ENCODE assay signal across 4 cellular contexts in the genomic region with DNA sequence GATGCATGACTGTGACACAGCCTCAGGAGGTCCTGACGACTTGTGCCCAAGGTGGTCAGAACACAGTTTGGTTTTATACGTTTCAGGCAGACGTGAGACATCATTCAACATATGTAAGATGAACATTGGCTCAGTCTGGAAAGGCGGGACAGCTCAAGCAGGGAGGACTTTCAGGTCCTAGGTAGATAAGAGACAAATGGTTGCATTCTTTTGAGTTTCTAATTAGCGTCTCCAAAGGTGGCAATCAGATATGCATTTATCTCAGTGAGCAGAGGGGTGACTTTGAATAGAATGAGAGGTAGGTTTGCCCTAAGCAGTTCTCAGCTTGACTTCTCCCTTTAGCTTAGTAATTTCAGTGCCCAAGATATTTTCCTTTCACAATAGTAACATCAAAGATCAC. TPM values are rescaled to one million over a fixed set of nuclear protein-coding genes. Genes with fewer than 3 reads are reported as not detected.
"Had no signal": no experiment of that assay in that cellular context is flagged by ENCODE, and none has a peak within 500 bp of the region (broad histone marks: within the 10 kb centered on the region; RNA-seq: fewer than 3 reads in every experiment).

No MANE protein-coding gene starts in this region.

RNA-seq across cellular contexts. Expression of a gene that starts 22.5 kb away (rescaled TPM):
- total RNA-seq: RPMI7951, SJCRH30, SK-MEL-5 had no signal

RNA-seq across cellular contexts. Expression of a gene that starts 43.8 kb away (rescaled TPM):
- total RNA-seq: Right ventricle myocardium inferior, RPMI7951 had no signal
